1 cellular context compared by ENCODE assay signal in the genomic region with DNA sequence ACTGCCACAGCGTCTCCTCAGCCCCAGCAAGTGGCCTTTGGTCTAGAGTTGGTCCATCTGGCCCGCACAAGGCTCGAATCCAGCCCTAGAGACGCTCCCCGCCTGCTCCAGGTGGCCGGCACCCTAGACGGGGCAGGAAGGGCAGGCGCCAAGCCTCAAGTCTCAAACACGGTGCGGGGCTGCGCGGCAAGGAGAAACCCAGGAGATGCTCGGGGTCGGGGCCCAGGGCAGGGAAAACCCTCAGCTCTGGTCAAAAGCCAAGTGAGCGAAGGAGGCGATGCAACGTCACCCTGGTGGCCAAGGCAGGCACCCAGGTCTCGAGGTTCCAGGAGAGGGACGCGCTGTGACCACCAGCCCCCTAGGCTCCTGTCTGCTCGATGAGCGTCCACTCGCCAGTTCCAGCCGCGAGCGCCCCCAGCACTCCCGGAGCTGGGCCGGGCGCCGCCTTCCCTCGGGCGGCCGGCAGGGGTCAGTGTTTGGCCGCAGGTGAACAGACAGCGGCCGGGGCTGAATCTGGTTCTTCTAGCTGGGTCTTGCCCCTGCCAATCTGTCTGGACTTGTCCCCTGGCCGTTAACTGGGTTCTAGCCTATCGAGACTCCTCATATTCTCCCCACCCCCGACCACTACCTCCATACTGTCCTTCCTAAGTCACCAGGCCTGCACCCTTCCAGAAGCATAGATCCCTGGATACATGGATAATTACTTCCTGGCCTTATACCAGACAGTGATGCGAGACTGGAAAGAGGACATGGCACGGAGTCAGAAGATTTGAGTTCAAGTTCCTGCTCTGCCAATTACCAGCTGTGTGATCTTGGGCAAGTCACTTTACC.
A peak's percentile ranks its signal among the peaks of the same experiment; 100 is the strongest.
TF ChIP-seq lines count a peak whose summit lies in the region.

No MANE protein-coding gene starts in this region.

TF ChIP-seq in HepG2, 621 proteins besides CTCF, POLR2A, EP300 and RAD21 (continued from another document):
- TF ChIP-seq, protein P1, sequence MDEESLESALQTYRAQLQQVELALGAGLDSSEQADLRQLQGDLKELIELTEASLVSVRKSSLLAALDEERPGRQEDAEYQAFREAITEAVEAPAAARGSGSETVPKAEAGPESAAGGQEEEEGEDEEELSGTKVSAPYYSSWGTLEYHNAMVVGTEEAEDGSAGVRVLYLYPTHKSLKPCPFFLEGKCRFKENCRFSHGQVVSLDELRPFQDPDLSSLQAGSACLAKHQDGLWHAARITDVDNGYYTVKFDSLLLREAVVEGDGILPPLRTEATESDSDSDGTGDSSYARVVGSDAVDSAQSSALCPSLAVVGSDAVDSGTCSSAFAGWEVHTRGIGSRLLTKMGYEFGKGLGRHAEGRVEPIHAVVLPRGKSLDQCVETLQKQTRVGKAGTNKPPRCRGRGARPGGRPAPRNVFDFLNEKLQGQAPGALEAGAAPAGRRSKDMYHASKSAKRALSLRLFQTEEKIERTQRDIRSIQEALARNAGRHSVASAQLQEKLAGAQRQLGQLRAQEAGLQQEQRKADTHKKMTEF (CRISPR knock-in tag; IDR thresholded peaks at IDR 0.05): peak; percentile 70
- no peak for TF ChIP-seq ZNF10 (CRISPR knock-in tag; IDR thresholded peaks at IDR 0.05; ENCODE audit: borderline replicate concordance, low read depth)
- TF ChIP-seq ZNF17 (CRISPR knock-in tag; IDR thresholded peaks at IDR 0.05): no peak
- TF ChIP-seq TOE1 (CRISPR knock-in tag; IDR thresholded peaks at IDR 0.05): peak; percentile 38; the same call in 1 of the 2 replicates
- TF ChIP-seq ZNF850 (CRISPR knock-in tag; conservative IDR thresholded peaks at IDR 0.05): no peak
- 0 out of 2 replicates have a peak, but pooled peaks have one; percentile 34 for TF ChIP-seq BORCS8-MEF2B (CRISPR knock-in tag; IDR thresholded peaks at IDR 0.05)
- no peak for TF ChIP-seq TCF7 (IDR thresholded peaks at IDR 0.05; ENCODE audit: low read depth)
- 0 out of 2 replicates have a peak, but pooled peaks have one; percentile 27 for TF ChIP-seq KDM4B (CRISPR knock-in tag; IDR thresholded peaks at IDR 0.05)
- TF ChIP-seq ETV5 (CRISPR knock-in tag; IDR thresholded peaks at IDR 0.05; ENCODE audit: borderline replicate concordance): peak; percentile 9; the same call in 1 of the 2 replicates
- TF ChIP-seq RBFOX2 (IDR thresholded peaks at IDR 0.05; ENCODE audit: low read depth, low read length): no peak
- TF ChIP-seq ZNF672 (CRISPR knock-in tag; IDR thresholded peaks at IDR 0.05): no peak
- peak; percentile 85 for TF ChIP-seq KDM2A (CRISPR knock-in tag; IDR thresholded peaks at IDR 0.05; ENCODE audit: borderline replicate concordance, low read depth)
- TF ChIP-seq ZNF367 (CRISPR knock-in tag; IDR thresholded peaks at IDR 0.05; ENCODE audit: borderline replicate concordance): no peak
- peak; percentile 93 for TF ChIP-seq STAG1 (CRISPR knock-in tag; IDR thresholded peaks at IDR 0.05)
- TF ChIP-seq, protein P2, sequence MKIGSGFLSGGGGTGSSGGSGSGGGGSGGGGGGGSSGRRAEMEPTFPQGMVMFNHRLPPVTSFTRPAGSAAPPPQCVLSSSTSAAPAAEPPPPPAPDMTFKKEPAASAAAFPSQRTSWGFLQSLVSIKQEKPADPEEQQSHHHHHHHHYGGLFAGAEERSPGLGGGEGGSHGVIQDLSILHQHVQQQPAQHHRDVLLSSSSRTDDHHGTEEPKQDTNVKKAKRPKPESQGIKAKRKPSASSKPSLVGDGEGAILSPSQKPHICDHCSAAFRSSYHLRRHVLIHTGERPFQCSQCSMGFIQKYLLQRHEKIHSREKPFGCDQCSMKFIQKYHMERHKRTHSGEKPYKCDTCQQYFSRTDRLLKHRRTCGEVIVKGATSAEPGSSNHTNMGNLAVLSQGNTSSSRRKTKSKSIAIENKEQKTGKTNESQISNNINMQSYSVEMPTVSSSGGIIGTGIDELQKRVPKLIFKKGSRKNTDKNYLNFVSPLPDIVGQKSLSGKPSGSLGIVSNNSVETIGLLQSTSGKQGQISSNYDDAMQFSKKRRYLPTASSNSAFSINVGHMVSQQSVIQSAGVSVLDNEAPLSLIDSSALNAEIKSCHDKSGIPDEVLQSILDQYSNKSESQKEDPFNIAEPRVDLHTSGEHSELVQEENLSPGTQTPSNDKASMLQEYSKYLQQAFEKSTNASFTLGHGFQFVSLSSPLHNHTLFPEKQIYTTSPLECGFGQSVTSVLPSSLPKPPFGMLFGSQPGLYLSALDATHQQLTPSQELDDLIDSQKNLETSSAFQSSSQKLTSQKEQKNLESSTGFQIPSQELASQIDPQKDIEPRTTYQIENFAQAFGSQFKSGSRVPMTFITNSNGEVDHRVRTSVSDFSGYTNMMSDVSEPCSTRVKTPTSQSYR (CRISPR knock-in tag; IDR thresholded peaks at IDR 0.05; ENCODE audit: borderline replicate concordance): no peak
- peak; percentile 83; the same call in 1 of the 2 replicates for TF ChIP-seq ZNF619 (CRISPR knock-in tag; IDR thresholded peaks at IDR 0.05)
- no peak for TF ChIP-seq TCF12 (IDR thresholded peaks at IDR 0.05)
- TF ChIP-seq TCF12 (CRISPR knock-in tag; IDR thresholded peaks at IDR 0.05): 0 out of 2 replicates have a peak, but pooled peaks have one; percentile 35
- TF ChIP-seq ZFY (CRISPR knock-in tag; IDR thresholded peaks at IDR 0.05): 0 out of 2 replicates have a peak, but pooled peaks have one; percentile 34
- no peak for TF ChIP-seq ZNF598 (CRISPR knock-in tag; IDR thresholded peaks at IDR 0.05; ENCODE audit: borderline replicate concordance)
- no peak for TF ChIP-seq AKNA (CRISPR knock-in tag; IDR thresholded peaks at IDR 0.05; ENCODE audit: borderline replicate concordance)
- peak; percentile 75; the same call in 1 of the 2 replicates for TF ChIP-seq ZNF768 (CRISPR knock-in tag; IDR thresholded peaks at IDR 0.05)
- TF ChIP-seq SP140L (CRISPR knock-in tag; IDR thresholded peaks at IDR 0.05; ENCODE audit: borderline replicate concordance): 0 out of 2 replicates have a peak, but pooled peaks have one; percentile 34
- no peak for TF ChIP-seq ZNF468 (CRISPR knock-in tag; IDR thresholded peaks at IDR 0.05)
- TF ChIP-seq ZNF766 (CRISPR knock-in tag; IDR thresholded peaks at IDR 0.05; ENCODE audit: borderline replicate concordance): peak; percentile 69; the same call in 1 of the 2 replicates
- TF ChIP-seq ELF3 (CRISPR knock-in tag; IDR thresholded peaks at IDR 0.05): peak; percentile 43; the same call in 1 of the 2 replicates
- TF ChIP-seq ZNF781 (CRISPR knock-in tag; IDR thresholded peaks at IDR 0.05; ENCODE audit: borderline replicate concordance, not compliant biosample characterization): peak; percentile 33
- TF ChIP-seq NCOA2 (CRISPR knock-in tag; IDR thresholded peaks at IDR 0.05): peak; percentile 10; the same call in 1 of the 2 replicates
- TF ChIP-seq TEAD3 (CRISPR knock-in tag; optimal IDR thresholded peaks at IDR 0.05; ENCODE audit: borderline replicate concordance): peak; percentile 25
- TF ChIP-seq KMT2B (CRISPR knock-in tag; IDR thresholded peaks at IDR 0.05): peak; percentile 36; the same call in 1 of the 2 replicates
- peak; percentile 69 for TF ChIP-seq ZNF574 (CRISPR knock-in tag; IDR thresholded peaks at IDR 0.05)
- TF ChIP-seq ERF (CRISPR knock-in tag; IDR thresholded peaks at IDR 0.05): peak; percentile 41; the same call in 1 of the 2 replicates
- TF ChIP-seq PITX1 (CRISPR knock-in tag; IDR thresholded peaks at IDR 0.05): 0 out of 2 replicates have a peak, but pooled peaks have one; percentile 28
- TF ChIP-seq ZNF607 (CRISPR knock-in tag; IDR thresholded peaks at IDR 0.05; ENCODE audit: borderline replicate concordance): peak; percentile 58; the same call in 1 of the 2 replicates
- TF ChIP-seq SPEN (CRISPR knock-in tag; IDR thresholded peaks at IDR 0.05; ENCODE audit: low read depth): peak; percentile 21; the same call in 1 of the 2 replicates
- 0 out of 2 replicates have a peak, but pooled peaks have one; percentile 56 for TF ChIP-seq ARNT2 (CRISPR knock-in tag; IDR thresholded peaks at IDR 0.05; ENCODE audit: low read depth)
- no peak; the same call in 1 of the 2 replicates for TF ChIP-seq RFXAP (CRISPR knock-in tag; IDR thresholded peaks at IDR 0.05; ENCODE audit: borderline replicate concordance)
- peak; percentile 29; the same call in 1 of the 2 replicates for TF ChIP-seq YEATS2 (CRISPR knock-in tag; IDR thresholded peaks at IDR 0.05; ENCODE audit: borderline replicate concordance)
